In genomic region chr1:100249537-100250257, GRCh38 we compare ENCODE assay signal across 1 cellular context.
TF ChIP-seq lines count a peak whose summit lies in the region.

Gene DBT (minus strand): TSS chr1:100249834. CDS start chr1:100249820, 14 bp downstream.

TF ChIP-seq in SK-N-SH, 30 proteins besides CTCF, POLR2A, EP300 and RAD21 (continued from another document):
- TF ChIP-seq IRF3 (IDR thresholded peaks at IDR 0.05; ENCODE audit: low read depth, low read length): no peak
- TF ChIP-seq RXRA (IDR thresholded peaks at IDR 0.05; ENCODE audit: borderline replicate concordance, low read depth): no peak
- TF ChIP-seq NFIC (IDR thresholded peaks at IDR 0.05; ENCODE audit: borderline replicate concordance): no peak
- no peak for TF ChIP-seq TCF12 (IDR thresholded peaks at IDR 0.05)
- peak; percentile 99 for TF ChIP-seq POLR2AphosphoS5 (IDR thresholded peaks at IDR 0.05; ENCODE audit: low read depth, low read length)
- TF ChIP-seq ELF1 (IDR thresholded peaks at IDR 0.05): peak; percentile 94
- no peak; the same call in 1 of the 2 replicates for TF ChIP-seq SIN3A (IDR thresholded peaks at IDR 0.05; ENCODE audit: borderline replicate concordance, low read depth, low read length)
- no peak for TF ChIP-seq RCOR1 (IDR thresholded peaks at IDR 0.05; ENCODE audit: low read length)
- peak; percentile 98 for TF ChIP-seq TAF1 (IDR thresholded peaks at IDR 0.05; ENCODE audit: borderline replicate concordance, low read depth, low read length)
- no peak for TF ChIP-seq ZBTB33 (IDR thresholded peaks at IDR 0.05; ENCODE audit: borderline replicate concordance, low read depth)
